12 cellular contexts compared by ENCODE assay signal in genomic region chr15:38074029-38074428, GRCh38.
DNase-seq lines count a peak whose midpoint lies in the region; ATAC-seq and TF ChIP-seq lines count a peak whose summit lies in the region.
"Had no signal": no experiment of that assay in that cellular context is flagged by ENCODE, and none has a peak within 500 bp of the region (broad histone marks: within the 10 kb centered on the region; RNA-seq: fewer than 3 reads in every experiment).

No MANE protein-coding gene starts in this region.

- no peak for TF ChIP-seq POLR2A in heart left ventricle (IDR thresholded peaks at IDR 0.05)
- TF ChIP-seq POLR2A in upper lobe of left lung (IDR thresholded peaks at IDR 0.05) = no peak

- intact Hi-C loops in heart left ventricle (cut with DNase I) (loop anchor here in 9 of 10 donors (5.0 to 10.0 kb wide), 9 partner anchors 53 to 301 kb away; partner anchors contain the start of gene SPRED1 (in 6 of the 9)), left cardiac atrium (cut with DNase I) (loop anchor here in 1 of 2 donors (5.0 kb wide), 1 partner anchor 178 kb away; the partner anchor contains the start of gene SPRED1), CD14-positive monocyte (cut with micrococcal nuclease) (loop anchor here (5.0 to 10.0 kb wide), 3 partner anchors 58 to 178 kb away; partner anchors contain the start of gene SPRED1 (in 1 of the 2))
- intact Hi-C loops in dendritic cell treated with granulocyte-macrophage colony-stimulating factor and Interleukin-4, amounts not matched to agents 40 ng/mL and 50 ng/mL, for 4 days (cut with micrococcal nuclease) = loop anchor here (5.0 kb wide), 2 partner anchors 67 to 178 kb away; partner anchors contain the start of gene SPRED1

- TF ChIP-seq CTCF in heart left ventricle (IDR thresholded peaks at IDR 0.05) (no peak), upper lobe of left lung (IDR thresholded peaks at IDR 0.05) (no peak), CD14-positive monocyte (IDR thresholded peaks at IDR 0.05) (no peak)

- no peak for ATAC-seq in heart left ventricle
- ATAC-seq in left cardiac atrium = no peak
- ATAC-seq in upper lobe of left lung (ENCODE audit: low FRiP score in 2 of 2) = no peak
- ATAC-seq: T-cell had no signal

- H3K9me3 Mint-ChIP-seq in dendritic cell treated with granulocyte-macrophage colony-stimulating factor and Interleukin-4, amounts not matched to agents 40 ng/mL and 50 ng/mL, for 4 days = no peaks in the 10 kb centered on the region
- peaks cover 0 to 4% (median 2%) of the 10 kb centered on the region in 7 donors for H3K9me3 Mint-ChIP-seq in CD14-positive monocyte
- H3K9me3 Mint-ChIP-seq: T-cell had no signal

- H3K4me3 ChIP-seq in heart left ventricle (peak overlapping the region in 3 of 12 donors; percentile 61 to 77 (median 64)), muscle layer of duodenum (ENCODE audit: low read depth in 1 of 2, low read length in 2 of 2) (no peak overlapping the region), upper lobe of left lung (no peak overlapping the region)

- 65 to 82% (median 72%) methylated on average over 5 of the region's 5 CpGs for WGBS in heart left ventricle, 4 donors
- 63 to 70% methylated on average over 5 of the region's 5 CpGs for WGBS in upper lobe of left lung, 2 donors

- peaks cover 69% of the 10 kb centered on the region for H3K4me1 Mint-ChIP-seq in dendritic cell treated with granulocyte-macrophage colony-stimulating factor and Interleukin-4, amounts not matched to agents 40 ng/mL and 50 ng/mL, for 4 days (ENCODE audit: low read depth)
- peaks cover 50% of the 10 kb centered on the region for H3K4me1 Mint-ChIP-seq in CD14-positive monocyte

- H3K4me1 ChIP-seq in heart left ventricle (peaks cover 0 to 44% (median 25%) of the 10 kb centered on the region in 12 donors), muscle layer of duodenum (ENCODE audit: control insufficient read depth in 1 of 2, insufficient read depth in 2 of 2, low read length in 2 of 2) (peaks cover 5 to 22% of the 10 kb centered on the region in 2 donors), upper lobe of left lung (peaks cover 28 to 38% (median 32%) of the 10 kb centered on the region in 4 donors)

- peak overlapping the region in 11 of 12 donors; percentile 74 to 95 (median 90) for H3K27ac ChIP-seq in heart left ventricle
- peak overlapping the region; percentile 78 for H3K27ac ChIP-seq in muscle layer of duodenum (ENCODE audit: low read length)
- H3K27ac ChIP-seq in upper lobe of left lung = peak overlapping the region; percentile 87 to 93 (median 90)

- H3K27ac Mint-ChIP-seq in dendritic cell treated with granulocyte-macrophage colony-stimulating factor and Interleukin-4, amounts not matched to agents 40 ng/mL and 50 ng/mL, for 4 days = peak overlapping the region; percentile 99
- H3K27ac Mint-ChIP-seq in CD14-positive monocyte = peak overlapping the region in 1 of 7 donors; percentile 20

- H3K27me3 Mint-ChIP-seq in dendritic cell treated with granulocyte-macrophage colony-stimulating factor and Interleukin-4, amounts not matched to agents 40 ng/mL and 50 ng/mL, for 4 days = peaks cover 21% of the 10 kb centered on the region
- H3K27me3 Mint-ChIP-seq in CD14-positive monocyte (ENCODE audit: low read depth in 3 of 3) = peaks cover 17 to 24% (median 22%) of the 10 kb centered on the region in 3 donors

- H3K36me3 ChIP-seq in heart left ventricle (no peaks in the 10 kb centered on the region), muscle layer of duodenum (ENCODE audit: control insufficient read depth in 1 of 2, insufficient read depth in 2 of 2, low read length in 2 of 2) (no peaks in the 10 kb centered on the region), upper lobe of left lung (no peaks in the 10 kb centered on the region)

- H3K27me3 ChIP-seq in heart left ventricle = no peaks in the 10 kb centered on the region
- H3K27me3 ChIP-seq in muscle layer of duodenum (ENCODE audit: low read depth, low read length) = no peaks in the 10 kb centered on the region
- H3K27me3 ChIP-seq in upper lobe of left lung = no peaks in the 10 kb centered on the region

- no peaks in the 10 kb centered on the region for H3K9me3 ChIP-seq in heart left ventricle
- H3K9me3 ChIP-seq in muscle layer of duodenum (ENCODE audit: control insufficient read depth in 1 of 2, low read length in 2 of 2) = no peaks in the 10 kb centered on the region
- H3K9me3 ChIP-seq in upper lobe of left lung = no peaks in the 10 kb centered on the region

- DNase-seq in heart left ventricle = no peak
- no peak for DNase-seq in left cardiac atrium
- no peak for DNase-seq in upper lobe of left lung
- no peak for DNase-seq in CD14-positive monocyte (ENCODE audit: low spot score)
- no peak for DNase-seq in midbrain (lab: John Stamatoyannopoulos, UW)
- DNase-seq in NCI-H2107 treated with DMSO at 0.1 percent for 48 hours (lab: John Stamatoyannopoulos, UW; ENCODE audit: unreplicated experiment) = no peak
- DNase-seq: Kasumi-1, NCI-H446, posterior cingulate gyrus, T-cell had no signal

- TF ChIP-seq EP300 in upper lobe of left lung (IDR thresholded peaks at IDR 0.05) = no peak

- no peak overlapping the region for H3K4me3 Mint-ChIP-seq in dendritic cell treated with granulocyte-macrophage colony-stimulating factor and Interleukin-4, amounts not matched to agents 40 ng/mL and 50 ng/mL, for 4 days
- peak overlapping the region in 1 of 2 donors; percentile 92 for H3K4me3 Mint-ChIP-seq in CD14-positive monocyte

- H3K36me3 Mint-ChIP-seq in dendritic cell treated with granulocyte-macrophage colony-stimulating factor and Interleukin-4, amounts not matched to agents 40 ng/mL and 50 ng/mL, for 4 days (ENCODE audit: low read depth) = no peaks in the 10 kb centered on the region
- peaks cover 4 to 8% of the 10 kb centered on the region in 2 donors for H3K36me3 Mint-ChIP-seq in CD14-positive monocyte
- H3K36me3 Mint-ChIP-seq: T-cell had no signal
